Comparison of ENCODE assay signal across 8 cellular contexts in the genomic region with DNA sequence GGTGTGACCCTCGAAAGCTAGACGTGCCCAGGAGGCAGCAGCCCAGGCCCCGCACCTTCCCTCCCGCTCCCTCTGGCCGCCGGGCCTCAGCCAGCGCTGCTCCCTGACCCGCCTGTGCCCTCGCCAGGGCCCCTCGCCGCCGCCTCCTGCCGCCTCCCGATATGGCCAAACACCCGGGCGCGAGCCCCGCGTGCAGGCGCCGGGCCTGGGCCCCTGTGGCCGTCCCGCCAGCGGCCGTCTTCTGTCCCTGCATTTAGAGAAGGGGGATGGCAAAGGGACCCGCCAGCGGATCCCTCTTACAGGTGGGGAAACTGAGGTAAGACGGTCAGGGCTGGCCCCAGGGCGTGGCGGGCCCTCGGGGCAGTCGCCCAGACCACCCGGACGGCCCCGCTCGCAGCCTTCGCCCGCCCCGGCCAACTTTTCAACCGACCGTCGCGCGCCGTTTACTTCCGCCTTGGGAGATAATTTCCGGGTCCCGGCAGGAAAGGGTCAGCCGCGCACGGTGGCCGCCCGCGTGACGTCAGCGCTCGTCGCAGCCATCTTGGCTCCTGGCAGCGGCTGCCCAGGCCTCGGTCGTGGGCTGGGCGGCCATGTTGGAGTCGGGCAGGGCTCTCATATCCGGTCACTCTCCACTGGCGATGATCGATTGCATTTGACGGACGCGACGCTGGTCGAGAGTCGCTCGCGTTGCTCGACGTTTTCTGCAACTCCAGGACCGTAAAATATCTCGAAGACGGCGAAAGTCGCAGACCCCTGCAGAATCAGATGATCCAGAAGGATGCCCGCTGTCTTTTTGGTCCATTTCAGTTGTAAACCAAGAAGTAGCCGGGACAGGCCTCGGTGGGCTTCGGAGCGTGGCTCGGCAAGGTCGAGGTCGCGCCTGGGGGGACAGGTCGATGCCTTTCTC. TPM values are rescaled to one million over a fixed set of nuclear protein-coding genes. Genes with fewer than 3 reads are reported as not detected.
DNase-seq lines count a peak whose midpoint lies in the region; ATAC-seq and TF ChIP-seq lines count a peak whose summit lies in the region.

No MANE protein-coding gene starts in this region.

- H3K9ac ChIP-seq in Karpas-422 (ENCODE audit: low read length) = peak overlapping the region; percentile 84
- H3K9ac ChIP-seq in neural cell (ENCODE audit: low read length) = peak overlapping the region; percentile 88

- TF ChIP-seq RAD21 in neural cell (conservative IDR thresholded peaks at IDR 0.05) = peak; percentile 23

- H3K27ac ChIP-seq in Karpas-422 (ENCODE audit: low read length) (peak overlapping the region; percentile 39; the same call in 1 of the 2 replicates), neural cell (ENCODE audit: low read length) (peak overlapping the region; percentile 80)

- peaks cover 26% of the 10 kb centered on the region for H3K4me1 ChIP-seq in Karpas-422 (ENCODE audit: low read length)

- H3K79me2 ChIP-seq in Karpas-422 (ENCODE audit: low read length) (no peaks in the 10 kb centered on the region), neural cell (replicated peaks; ENCODE audit: insufficient read depth, low read length) (no peaks in the 10 kb centered on the region)

- no peaks in the 10 kb centered on the region for H3K36me3 Mint-ChIP-seq in stimulated activated naive CD8-positive, alpha-beta T cell treated with anti-CD3 and anti-CD28 coated beads, Interleukin-15, Interleukin-2, amounts not matched to agents 100 ng/mL and 50 ng/mL, for 24 hours (ENCODE audit: low read depth)

- TF ChIP-seq CTCF in fibroblast of villous mesenchyme (IDR thresholded peaks at IDR 0.05; ENCODE audit: insufficient read depth, low read depth, low read length) (no peak), neural cell (IDR thresholded peaks at IDR 0.05; ENCODE audit: poor library complexity, severe bottlenecking) (peak; percentile 17)

- H3K27me3 ChIP-seq in Karpas-422 (ENCODE audit: low read length) (no peaks in the 10 kb centered on the region), neural cell (ENCODE audit: insufficient read depth, low read depth, low read length) (no peaks in the 10 kb centered on the region)

- H3K9me3 ChIP-seq in Karpas-422 (ENCODE audit: low read length) = no peaks in the 10 kb centered on the region
- H3K9me3 ChIP-seq in neural cell (ENCODE audit: low read length) = no peaks in the 10 kb centered on the region

- peaks cover 5% of the 10 kb centered on the region for H3K27me3 Mint-ChIP-seq in stimulated activated naive CD8-positive, alpha-beta T cell treated with anti-CD3 and anti-CD28 coated beads, Interleukin-15, Interleukin-2, amounts not matched to agents 100 ng/mL and 50 ng/mL, for 24 hours

- H3K4me3 ChIP-seq in Karpas-422 (ENCODE audit: low read length) (peak overlapping the region; percentile 79), fibroblast of villous mesenchyme (ENCODE audit: low read depth, low read length) (peak overlapping the region; percentile 68), neural cell (ENCODE audit: low read length) (peak overlapping the region; percentile 86)

- no peaks in the 10 kb centered on the region for H3F3A ChIP-seq in neural cell (ENCODE audit: insufficient read depth, low read length, poor library complexity, severe bottlenecking)

- TF ChIP-seq POLR2A in Raji (IDR thresholded peaks at IDR 0.05; ENCODE audit: insufficient read depth, low read depth, low read length) = peak; percentile 80

- peak; percentile 58 for TF ChIP-seq EP300 in neural cell (conservative IDR thresholded peaks at IDR 0.05; ENCODE audit: poor library complexity, severe bottlenecking)

- H4K20me1 ChIP-seq in Karpas-422 (ENCODE audit: insufficient read depth, low read depth, low read length) (no peaks in the 10 kb centered on the region; the same call in 1 of the 2 replicates), neural cell (ENCODE audit: insufficient read depth) (no peaks in the 10 kb centered on the region)

- H3K36me3 ChIP-seq in Karpas-422 (ENCODE audit: insufficient read depth, low read length) (no peaks in the 10 kb centered on the region), neural cell (ENCODE audit: insufficient read depth, low read length) (no peaks in the 10 kb centered on the region)

- H2AFZ ChIP-seq in Karpas-422 (ENCODE audit: low read length) (peak overlapping the region; percentile 99), neural cell (ENCODE audit: low read depth, low read length) (peak overlapping the region; percentile 99)

- peak; percentile 85 for ATAC-seq in GM21723 (IDR thresholded peaks at IDR 0.05; ENCODE audit: unreplicated experiment)

- peaks cover 18% of the 10 kb centered on the region for H3K4me1 Mint-ChIP-seq in stimulated activated naive CD8-positive, alpha-beta T cell treated with anti-CD3 and anti-CD28 coated beads, Interleukin-15, Interleukin-2, amounts not matched to agents 100 ng/mL and 50 ng/mL, for 24 hours (ENCODE audit: low read depth)

- peak overlapping the region; percentile 95 for H3K27ac Mint-ChIP-seq in stimulated activated naive CD8-positive, alpha-beta T cell treated with anti-CD3 and anti-CD28 coated beads, Interleukin-15, Interleukin-2, amounts not matched to agents 100 ng/mL and 50 ng/mL, for 24 hours

- DNase-seq in DMS53 (lab: John Stamatoyannopoulos, UW) (peak; percentile 94), Karpas-422 (peak; percentile 96), activated gamma-delta T cell (lab: John Stamatoyannopoulos, UW) (peak; percentile 83), fibroblast of villous mesenchyme (ENCODE audit: low read depth) (peak; percentile 90)

- H3K9me2 ChIP-seq in Karpas-422 (replicated peaks; ENCODE audit: insufficient read depth, low read length) (no peaks in the 10 kb centered on the region), neural cell (ENCODE audit: insufficient read depth, low read length) (no peaks in the 10 kb centered on the region)

- H3K9me3 Mint-ChIP-seq in stimulated activated naive CD8-positive, alpha-beta T cell treated with anti-CD3 and anti-CD28 coated beads, Interleukin-15, Interleukin-2, amounts not matched to agents 100 ng/mL and 50 ng/mL, for 24 hours = no peaks in the 10 kb centered on the region

- peak overlapping the region; percentile 97 for H3K4me3 Mint-ChIP-seq in stimulated activated naive CD8-positive, alpha-beta T cell treated with anti-CD3 and anti-CD28 coated beads, Interleukin-15, Interleukin-2, amounts not matched to agents 100 ng/mL and 50 ng/mL, for 24 hours

- H3K4me2 ChIP-seq in Karpas-422 (ENCODE audit: low read depth, low read length, poor library complexity, severe bottlenecking) (peak overlapping the region; percentile 93), neural cell (ENCODE audit: low read length) (peak overlapping the region; percentile 82)

TF ChIP-seq in neural cell, 6 proteins besides CTCF, POLR2A, EP300 and RAD21:
- peak; percentile 65 for TF ChIP-seq MXI1 (conservative IDR thresholded peaks at IDR 0.05; ENCODE audit: poor library complexity, severe bottlenecking)
- TF ChIP-seq REST (IDR thresholded peaks at IDR 0.05; ENCODE audit: borderline replicate concordance) = peak; percentile 40
- TF ChIP-seq EZH2 (IDR thresholded peaks at IDR 0.05; ENCODE audit: borderline replicate concordance, insufficient read depth, low read length, poor library complexity, severe bottlenecking) = no peak
- TF ChIP-seq TAF1 (IDR thresholded peaks at IDR 0.05; ENCODE audit: low read depth) = peak; percentile 53
- no peak for TF ChIP-seq SMC3 (conservative IDR thresholded peaks at IDR 0.05; ENCODE audit: poor library complexity)
- peak; percentile 81 for TF ChIP-seq POLR2AphosphoS5 (IDR thresholded peaks at IDR 0.05)

RNA-seq across cellular contexts. Expression of gene GNG13, which starts 7.1 kb away (rescaled TPM):
- total RNA-seq in Karpas-422 (2014; rRNA removed; shearing (Covaris generic); ENCODE audit: low replicate concordance) = not detected in 2 replicates
- total RNA-seq in fibroblast of villous mesenchyme = not detected in 2 replicates
- polyA plus RNA-seq in neural cell = not detected in 2 replicates
- not detected in 2 replicates for polyA minus RNA-seq in neural cell

RNA-seq across cellular contexts. Expression of gene CHTF18, which starts 19.2 kb away (rescaled TPM):
- total RNA-seq in Karpas-422 (2014; rRNA removed; shearing (Covaris generic); ENCODE audit: low replicate concordance) = 7.9 and 35.2 TPM in 2 replicates
- 13.8 and 13.9 TPM in 2 replicates for total RNA-seq in fibroblast of villous mesenchyme
- polyA plus RNA-seq in neural cell = 25.7 and 31.2 TPM in 2 replicates
- polyA minus RNA-seq in neural cell = 11.5 and 21.2 TPM in 2 replicates

RNA-seq across cellular contexts. Expression of gene RPUSD1, which starts 19.4 kb away (rescaled TPM):
- total RNA-seq in Karpas-422 (2014; rRNA removed; shearing (Covaris generic); ENCODE audit: low replicate concordance) = 26.6 and 61.1 TPM in 2 replicates
- total RNA-seq in fibroblast of villous mesenchyme = 21.2 and 32.2 TPM in 2 replicates
- polyA plus RNA-seq in neural cell = 42.4 and 44.8 TPM in 2 replicates
- 23.7 and 26.1 TPM in 2 replicates for polyA minus RNA-seq in neural cell

RNA-seq across cellular contexts. Expression of gene MSLN, which starts 47.1 kb away (rescaled TPM):
- total RNA-seq in Karpas-422 (2014; rRNA removed; shearing (Covaris generic); ENCODE audit: low replicate concordance) = 0.47 TPM in 1 of 2 replicates, not detected in the other
- total RNA-seq in fibroblast of villous mesenchyme = 0.32 and 0.86 TPM in 2 replicates
- 0.40 and 0.63 TPM in 2 replicates for polyA plus RNA-seq in neural cell
- not detected in 2 replicates for polyA minus RNA-seq in neural cell

Comparison
In these comparisons a context has a peak if more than half of its experiments do, and no peak if none do; other contexts are left out.
1. Peak in every context shown above with its lines: DNase-seq, ATAC-seq, H3K4me3 ChIP-seq and H3K27ac ChIP-seq.